ENCODE assay signal across 1 cellular context in the genomic region with DNA sequence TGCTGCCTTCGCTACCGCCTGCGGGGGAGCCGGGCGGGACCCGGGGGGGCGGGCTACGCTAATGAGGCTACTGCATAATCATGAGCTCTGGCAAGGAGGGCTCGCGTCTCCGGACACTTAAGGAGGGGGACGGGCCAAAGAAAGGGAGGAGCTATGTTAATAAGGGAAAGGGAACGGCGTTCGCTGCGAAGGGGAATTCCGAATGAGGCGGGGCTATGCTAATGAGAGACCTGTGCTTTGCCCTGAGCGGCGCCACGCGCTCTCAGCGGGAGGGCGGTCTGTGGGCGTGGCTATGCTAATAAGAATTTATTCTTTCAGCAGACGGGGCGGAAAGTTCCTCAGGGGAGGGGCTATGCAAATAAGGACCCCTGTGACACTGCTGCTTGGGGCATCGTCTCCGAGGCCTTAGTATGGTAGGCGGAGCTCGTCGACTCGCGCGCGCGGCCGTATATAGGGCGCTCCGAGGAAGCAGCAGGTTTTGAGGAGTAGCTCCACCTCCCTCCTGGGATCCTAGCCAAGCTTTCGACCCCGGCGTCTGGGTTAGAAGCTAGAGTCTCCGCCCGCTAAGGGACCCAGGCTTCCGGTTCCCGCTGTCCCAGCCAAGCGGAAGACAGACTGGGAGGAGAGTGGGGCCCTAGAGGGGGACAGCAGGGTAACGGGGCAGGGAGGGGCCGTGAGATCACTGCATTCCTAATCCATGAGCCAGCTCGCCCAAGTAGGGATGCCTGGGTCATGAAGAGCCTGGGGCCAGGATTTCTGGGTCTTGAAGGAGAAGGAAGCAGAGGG.
TF ChIP-seq lines count a peak whose summit lies in the region.

A gene (minus strand): TSS at position 31 of the 786 bp plus-strand sequence. CDS start 45 bp downstream, outside the sequence.

TF ChIP-seq in HepG2, 621 proteins besides CTCF, POLR2A, EP300 and RAD21 (continued from another document and continues in another):
- TF ChIP-seq, protein P1, sequence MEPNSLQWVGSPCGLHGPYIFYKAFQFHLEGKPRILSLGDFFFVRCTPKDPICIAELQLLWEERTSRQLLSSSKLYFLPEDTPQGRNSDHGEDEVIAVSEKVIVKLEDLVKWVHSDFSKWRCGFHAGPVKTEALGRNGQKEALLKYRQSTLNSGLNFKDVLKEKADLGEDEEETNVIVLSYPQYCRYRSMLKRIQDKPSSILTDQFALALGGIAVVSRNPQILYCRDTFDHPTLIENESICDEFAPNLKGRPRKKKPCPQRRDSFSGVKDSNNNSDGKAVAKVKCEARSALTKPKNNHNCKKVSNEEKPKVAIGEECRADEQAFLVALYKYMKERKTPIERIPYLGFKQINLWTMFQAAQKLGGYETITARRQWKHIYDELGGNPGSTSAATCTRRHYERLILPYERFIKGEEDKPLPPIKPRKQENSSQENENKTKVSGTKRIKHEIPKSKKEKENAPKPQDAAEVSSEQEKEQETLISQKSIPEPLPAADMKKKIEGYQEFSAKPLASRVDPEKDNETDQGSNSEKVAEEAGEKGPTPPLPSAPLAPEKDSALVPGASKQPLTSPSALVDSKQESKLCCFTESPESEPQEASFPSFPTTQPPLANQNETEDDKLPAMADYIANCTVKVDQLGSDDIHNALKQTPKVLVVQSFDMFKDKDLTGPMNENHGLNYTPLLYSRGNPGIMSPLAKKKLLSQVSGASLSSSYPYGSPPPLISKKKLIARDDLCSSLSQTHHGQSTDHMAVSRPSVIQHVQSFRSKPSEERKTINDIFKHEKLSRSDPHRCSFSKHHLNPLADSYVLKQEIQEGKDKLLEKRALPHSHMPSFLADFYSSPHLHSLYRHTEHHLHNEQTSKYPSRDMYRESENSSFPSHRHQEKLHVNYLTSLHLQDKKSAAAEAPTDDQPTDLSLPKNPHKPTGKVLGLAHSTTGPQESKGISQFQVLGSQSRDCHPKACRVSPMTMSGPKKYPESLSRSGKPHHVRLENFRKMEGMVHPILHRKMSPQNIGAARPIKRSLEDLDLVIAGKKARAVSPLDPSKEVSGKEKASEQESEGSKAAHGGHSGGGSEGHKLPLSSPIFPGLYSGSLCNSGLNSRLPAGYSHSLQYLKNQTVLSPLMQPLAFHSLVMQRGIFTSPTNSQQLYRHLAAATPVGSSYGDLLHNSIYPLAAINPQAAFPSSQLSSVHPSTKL (CRISPR knock-in tag; IDR thresholded peaks at IDR 0.05) = peak; percentile 64; the same call in 1 of the 2 replicates
- TF ChIP-seq ZSCAN31 (CRISPR knock-in tag; IDR thresholded peaks at IDR 0.05; ENCODE audit: low read depth) (0 out of 2 replicates have a peak, but pooled peaks have one; percentile 55), KDM3A (CRISPR knock-in tag; IDR thresholded peaks at IDR 0.05; ENCODE audit: low read depth) (peak; percentile 50; the same call in 1 of the 2 replicates), MXD4 (CRISPR knock-in tag; IDR thresholded peaks at IDR 0.05) (peak; percentile 46; the same call in 1 of the 2 replicates), ZBTB3 (CRISPR knock-in tag; IDR thresholded peaks at IDR 0.05; ENCODE audit: borderline replicate concordance, low read depth) (peak; percentile 68; the same call in 1 of the 2 replicates), YEATS4 (CRISPR knock-in tag; IDR thresholded peaks at IDR 0.05; ENCODE audit: borderline replicate concordance) (peak; percentile 61; the same call in 1 of the 2 replicates), ZFP90 (CRISPR knock-in tag; IDR thresholded peaks at IDR 0.05; ENCODE audit: borderline replicate concordance) (no peak; the same call in 1 of the 2 replicates), TEAD3 (CRISPR knock-in tag; optimal IDR thresholded peaks at IDR 0.05; ENCODE audit: borderline replicate concordance) (peak; percentile 91), TBX3 (IDR thresholded peaks at IDR 0.05; ENCODE audit: borderline replicate concordance) (no peak; the same call in 1 of the 2 replicates), ZNF839 (CRISPR knock-in tag; IDR thresholded peaks at IDR 0.05; ENCODE audit: borderline replicate concordance) (no peak), GLI4 (CRISPR knock-in tag; IDR thresholded peaks at IDR 0.05; ENCODE audit: borderline replicate concordance) (no peak), NR2F1 (CRISPR knock-in tag; IDR thresholded peaks at IDR 0.05) (no peak; a peak in 1 of 4 replicates), PPARG (CRISPR knock-in tag; conservative IDR thresholded peaks at IDR 0.05) (peak; percentile 77), ZNF615 (CRISPR knock-in tag; IDR thresholded peaks at IDR 0.05; ENCODE audit: borderline replicate concordance) (no peak), RXRA (CRISPR knock-in tag; IDR thresholded peaks at IDR 0.05) (peak; percentile 92), ZNF607 (CRISPR knock-in tag; IDR thresholded peaks at IDR 0.05; ENCODE audit: borderline replicate concordance) (peak; percentile 83; the same call in 1 of the 2 replicates), HCFC1 (IDR thresholded peaks at IDR 0.05; ENCODE audit: low read depth, low read length) (peak; percentile 48; the same call in 1 of the 2 replicates), ZNF12 (CRISPR knock-in tag; IDR thresholded peaks at IDR 0.05) (0 out of 2 replicates have a peak, but pooled peaks have one; percentile 31), HMG20A (CRISPR knock-in tag; IDR thresholded peaks at IDR 0.05; ENCODE audit: borderline replicate concordance) (peak; percentile 21; the same call in 1 of the 2 replicates), FIP1L1 (IDR thresholded peaks at IDR 0.05; ENCODE audit: borderline replicate concordance, insufficient read depth, low read depth, low read length) (0 out of 2 replicates have a peak, but pooled peaks have one; percentile 24), ZFP82 (CRISPR knock-in tag; IDR thresholded peaks at IDR 0.05; ENCODE audit: borderline replicate concordance) (no peak), ZBTB20 (CRISPR knock-in tag; IDR thresholded peaks at IDR 0.05; ENCODE audit: borderline replicate concordance, low read depth) (no peak), ZNF350 (CRISPR knock-in tag; IDR thresholded peaks at IDR 0.05; ENCODE audit: borderline replicate concordance, low read depth) (peak; percentile 79; the same call in 1 of the 2 replicates), ZNF136 (CRISPR knock-in tag; IDR thresholded peaks at IDR 0.05; ENCODE audit: low read depth) (peak; percentile 45; the same call in 1 of the 2 replicates), NCOA2 (CRISPR knock-in tag; IDR thresholded peaks at IDR 0.05) (peak; percentile 49; the same call in 1 of the 2 replicates), NFYB (CRISPR knock-in tag; IDR thresholded peaks at IDR 0.05) (peak; percentile 67), MAZ (IDR thresholded peaks at IDR 0.05; ENCODE audit: borderline replicate concordance, low read depth, low read length) (peak; percentile 55; the same call in 1 of the 2 replicates), MAZ (CRISPR knock-in tag; IDR thresholded peaks at IDR 0.05; ENCODE audit: low read depth) (peak; percentile 74), BORCS8-MEF2B (CRISPR knock-in tag; IDR thresholded peaks at IDR 0.05) (peak; percentile 32; the same call in 1 of the 2 replicates), POLR2AphosphoS5 (IDR thresholded peaks at IDR 0.05; ENCODE audit: low read depth, low read length) (peak; percentile 86), TMF1 (CRISPR knock-in tag; IDR thresholded peaks at IDR 0.05; ENCODE audit: low read depth) (no peak), CBX1 (IDR thresholded peaks at IDR 0.05; ENCODE audit: low read depth) (peak; percentile 33), AGO1 (IDR thresholded peaks at IDR 0.05; ENCODE audit: low read depth, low read length, poor library complexity, severe bottlenecking) (no peak)
- TF ChIP-seq, protein P2, sequence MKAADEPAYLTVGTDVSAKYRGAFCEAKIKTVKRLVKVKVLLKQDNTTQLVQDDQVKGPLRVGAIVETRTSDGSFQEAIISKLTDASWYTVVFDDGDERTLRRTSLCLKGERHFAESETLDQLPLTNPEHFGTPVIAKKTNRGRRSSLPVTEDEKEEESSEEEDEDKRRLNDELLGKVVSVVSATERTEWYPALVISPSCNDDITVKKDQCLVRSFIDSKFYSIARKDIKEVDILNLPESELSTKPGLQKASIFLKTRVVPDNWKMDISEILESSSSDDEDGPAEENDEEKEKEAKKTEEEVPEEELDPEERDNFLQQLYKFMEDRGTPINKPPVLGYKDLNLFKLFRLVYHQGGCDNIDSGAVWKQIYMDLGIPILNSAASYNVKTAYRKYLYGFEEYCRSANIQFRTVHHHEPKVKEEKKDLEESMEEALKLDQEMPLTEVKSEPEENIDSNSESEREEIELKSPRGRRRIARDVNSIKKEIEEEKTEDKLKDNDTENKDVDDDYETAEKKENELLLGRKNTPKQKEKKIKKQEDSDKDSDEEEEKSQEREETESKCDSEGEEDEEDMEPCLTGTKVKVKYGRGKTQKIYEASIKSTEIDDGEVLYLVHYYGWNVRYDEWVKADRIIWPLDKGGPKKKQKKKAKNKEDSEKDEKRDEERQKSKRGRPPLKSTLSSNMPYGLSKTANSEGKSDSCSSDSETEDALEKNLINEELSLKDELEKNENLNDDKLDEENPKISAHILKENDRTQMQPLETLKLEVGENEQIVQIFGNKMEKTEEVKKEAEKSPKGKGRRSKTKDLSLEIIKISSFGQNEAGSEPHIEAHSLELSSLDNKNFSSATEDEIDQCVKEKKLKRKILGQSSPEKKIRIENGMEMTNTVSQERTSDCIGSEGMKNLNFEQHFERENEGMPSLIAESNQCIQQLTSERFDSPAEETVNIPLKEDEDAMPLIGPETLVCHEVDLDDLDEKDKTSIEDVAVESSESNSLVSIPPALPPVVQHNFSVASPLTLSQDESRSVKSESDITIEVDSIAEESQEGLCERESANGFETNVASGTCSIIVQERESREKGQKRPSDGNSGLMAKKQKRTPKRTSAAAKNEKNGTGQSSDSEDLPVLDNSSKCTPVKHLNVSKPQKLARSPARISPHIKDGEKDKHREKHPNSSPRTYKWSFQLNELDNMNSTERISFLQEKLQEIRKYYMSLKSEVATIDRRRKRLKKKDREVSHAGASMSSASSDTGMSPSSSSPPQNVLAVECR (CRISPR knock-in tag; IDR thresholded peaks at IDR 0.05; ENCODE audit: borderline replicate concordance) = peak; percentile 72; the same call in 1 of the 2 replicates
- TF ChIP-seq, protein P3, sequence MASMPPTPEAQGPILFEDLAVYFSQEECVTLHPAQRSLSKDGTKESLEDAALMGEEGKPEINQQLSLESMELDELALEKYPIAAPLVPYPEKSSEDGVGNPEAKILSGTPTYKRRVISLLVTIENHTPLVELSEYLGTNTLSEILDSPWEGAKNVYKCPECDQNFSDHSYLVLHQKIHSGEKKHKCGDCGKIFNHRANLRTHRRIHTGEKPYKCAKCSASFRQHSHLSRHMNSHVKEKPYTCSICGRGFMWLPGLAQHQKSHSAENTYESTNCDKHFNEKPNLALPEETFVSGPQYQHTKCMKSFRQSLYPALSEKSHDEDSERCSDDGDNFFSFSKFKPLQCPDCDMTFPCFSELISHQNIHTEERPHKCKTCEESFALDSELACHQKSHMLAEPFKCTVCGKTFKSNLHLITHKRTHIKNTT (CRISPR knock-in tag; IDR thresholded peaks at IDR 0.05) = no peak
- TF ChIP-seq, protein P4, sequence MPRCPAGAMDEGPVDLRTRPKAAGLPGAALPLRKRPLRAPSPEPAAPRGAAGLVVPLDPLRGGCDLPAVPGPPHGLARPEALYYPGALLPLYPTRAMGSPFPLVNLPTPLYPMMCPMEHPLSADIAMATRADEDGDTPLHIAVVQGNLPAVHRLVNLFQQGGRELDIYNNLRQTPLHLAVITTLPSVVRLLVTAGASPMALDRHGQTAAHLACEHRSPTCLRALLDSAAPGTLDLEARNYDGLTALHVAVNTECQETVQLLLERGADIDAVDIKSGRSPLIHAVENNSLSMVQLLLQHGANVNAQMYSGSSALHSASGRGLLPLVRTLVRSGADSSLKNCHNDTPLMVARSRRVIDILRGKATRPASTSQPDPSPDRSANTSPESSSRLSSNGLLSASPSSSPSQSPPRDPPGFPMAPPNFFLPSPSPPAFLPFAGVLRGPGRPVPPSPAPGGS (CRISPR knock-in tag; IDR thresholded peaks at IDR 0.05) = peak; percentile 80; the same call in 1 of the 2 replicates
- TF ChIP-seq, protein P5, sequence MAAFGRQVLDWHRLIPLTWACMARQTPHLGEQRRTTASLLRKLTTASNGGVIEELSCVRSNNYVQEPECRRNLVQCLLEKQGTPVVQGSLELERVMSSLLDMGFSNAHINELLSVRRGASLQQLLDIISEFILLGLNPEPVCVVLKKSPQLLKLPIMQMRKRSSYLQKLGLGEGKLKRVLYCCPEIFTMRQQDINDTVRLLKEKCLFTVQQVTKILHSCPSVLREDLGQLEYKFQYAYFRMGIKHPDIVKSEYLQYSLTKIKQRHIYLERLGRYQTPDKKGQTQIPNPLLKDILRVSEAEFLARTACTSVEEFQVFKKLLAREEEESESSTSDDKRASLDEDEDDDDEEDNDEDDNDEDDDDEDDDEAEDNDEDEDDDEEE (CRISPR knock-in tag; IDR thresholded peaks at IDR 0.05) = no peak
- TF ChIP-seq, protein P6, sequence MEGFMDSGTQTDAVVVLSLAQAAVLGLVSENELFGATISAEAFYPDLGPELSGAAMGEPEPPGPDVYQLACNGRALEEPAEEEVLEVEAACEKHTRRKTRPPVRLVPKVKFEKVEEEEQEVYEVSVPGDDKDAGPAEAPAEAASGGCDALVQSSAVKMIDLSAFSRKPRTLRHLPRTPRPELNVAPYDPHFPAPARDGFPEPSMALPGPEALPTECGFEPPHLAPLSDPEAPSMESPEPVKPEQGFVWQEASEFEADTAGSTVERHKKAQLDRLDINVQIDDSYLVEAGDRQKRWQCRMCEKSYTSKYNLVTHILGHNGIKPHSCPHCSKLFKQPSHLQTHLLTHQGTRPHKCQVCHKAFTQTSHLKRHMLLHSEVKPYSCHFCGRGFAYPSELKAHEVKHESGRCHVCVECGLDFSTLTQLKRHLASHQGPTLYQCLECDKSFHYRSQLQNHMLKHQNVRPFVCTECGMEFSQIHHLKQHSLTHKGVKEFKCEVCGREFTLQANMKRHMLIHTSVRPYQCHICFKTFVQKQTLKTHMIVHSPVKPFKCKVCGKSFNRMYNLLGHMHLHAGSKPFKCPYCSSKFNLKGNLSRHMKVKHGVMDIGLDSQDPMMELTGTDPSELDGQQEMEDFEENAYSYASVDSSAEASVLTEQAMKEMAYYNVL (CRISPR knock-in tag; IDR thresholded peaks at IDR 0.05; ENCODE audit: borderline replicate concordance) = 0 out of 2 replicates have a peak, but pooled peaks have one; percentile 39
- TF ChIP-seq, protein P7, sequence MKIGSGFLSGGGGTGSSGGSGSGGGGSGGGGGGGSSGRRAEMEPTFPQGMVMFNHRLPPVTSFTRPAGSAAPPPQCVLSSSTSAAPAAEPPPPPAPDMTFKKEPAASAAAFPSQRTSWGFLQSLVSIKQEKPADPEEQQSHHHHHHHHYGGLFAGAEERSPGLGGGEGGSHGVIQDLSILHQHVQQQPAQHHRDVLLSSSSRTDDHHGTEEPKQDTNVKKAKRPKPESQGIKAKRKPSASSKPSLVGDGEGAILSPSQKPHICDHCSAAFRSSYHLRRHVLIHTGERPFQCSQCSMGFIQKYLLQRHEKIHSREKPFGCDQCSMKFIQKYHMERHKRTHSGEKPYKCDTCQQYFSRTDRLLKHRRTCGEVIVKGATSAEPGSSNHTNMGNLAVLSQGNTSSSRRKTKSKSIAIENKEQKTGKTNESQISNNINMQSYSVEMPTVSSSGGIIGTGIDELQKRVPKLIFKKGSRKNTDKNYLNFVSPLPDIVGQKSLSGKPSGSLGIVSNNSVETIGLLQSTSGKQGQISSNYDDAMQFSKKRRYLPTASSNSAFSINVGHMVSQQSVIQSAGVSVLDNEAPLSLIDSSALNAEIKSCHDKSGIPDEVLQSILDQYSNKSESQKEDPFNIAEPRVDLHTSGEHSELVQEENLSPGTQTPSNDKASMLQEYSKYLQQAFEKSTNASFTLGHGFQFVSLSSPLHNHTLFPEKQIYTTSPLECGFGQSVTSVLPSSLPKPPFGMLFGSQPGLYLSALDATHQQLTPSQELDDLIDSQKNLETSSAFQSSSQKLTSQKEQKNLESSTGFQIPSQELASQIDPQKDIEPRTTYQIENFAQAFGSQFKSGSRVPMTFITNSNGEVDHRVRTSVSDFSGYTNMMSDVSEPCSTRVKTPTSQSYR (CRISPR knock-in tag; IDR thresholded peaks at IDR 0.05; ENCODE audit: borderline replicate concordance) = peak; percentile 28; the same call in 1 of the 2 replicates
